Comparison of ENCODE assay signal across 1 cellular context in the genomic region with DNA sequence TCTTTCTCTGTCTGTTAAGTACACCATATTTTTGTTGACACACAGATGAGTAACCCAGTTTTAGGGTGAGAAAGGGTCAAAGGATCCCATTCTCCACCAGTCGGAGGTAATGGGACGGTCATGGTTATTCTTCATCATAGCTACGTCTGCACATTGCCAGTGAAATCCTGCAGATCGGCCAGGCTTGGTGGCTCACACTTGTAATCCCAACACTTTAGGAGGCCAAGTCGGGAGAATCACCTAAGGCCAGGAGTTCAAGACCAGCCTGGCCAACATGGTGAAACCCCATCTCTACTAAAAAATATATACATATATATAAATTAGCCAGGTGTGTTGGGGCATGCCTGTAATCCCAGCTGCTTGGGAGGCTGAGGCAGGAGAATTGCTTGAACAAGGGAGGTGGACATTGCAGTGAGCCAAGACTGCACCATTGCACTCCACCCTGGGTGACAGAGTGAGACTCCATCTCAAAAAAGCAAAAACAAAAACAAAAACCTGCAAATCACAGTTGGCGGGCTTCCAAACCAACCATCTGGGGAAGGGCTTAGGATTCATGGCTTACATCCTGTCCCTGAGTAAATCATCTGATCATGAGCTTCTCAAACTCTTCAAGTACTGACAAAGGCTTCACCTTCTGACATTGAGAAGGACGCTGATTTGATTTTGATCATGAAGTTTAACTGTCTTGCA.
TF ChIP-seq lines count a peak whose summit lies in the region.

No MANE protein-coding gene starts in this region.

TF ChIP-seq in K562, 482 proteins besides CTCF, POLR2A, EP300 and RAD21:
- peak; percentile 53 for TF ChIP-seq NFIC (IDR thresholded peaks at IDR 0.05)
